8 cellular contexts compared by ENCODE assay signal in the genomic region with DNA sequence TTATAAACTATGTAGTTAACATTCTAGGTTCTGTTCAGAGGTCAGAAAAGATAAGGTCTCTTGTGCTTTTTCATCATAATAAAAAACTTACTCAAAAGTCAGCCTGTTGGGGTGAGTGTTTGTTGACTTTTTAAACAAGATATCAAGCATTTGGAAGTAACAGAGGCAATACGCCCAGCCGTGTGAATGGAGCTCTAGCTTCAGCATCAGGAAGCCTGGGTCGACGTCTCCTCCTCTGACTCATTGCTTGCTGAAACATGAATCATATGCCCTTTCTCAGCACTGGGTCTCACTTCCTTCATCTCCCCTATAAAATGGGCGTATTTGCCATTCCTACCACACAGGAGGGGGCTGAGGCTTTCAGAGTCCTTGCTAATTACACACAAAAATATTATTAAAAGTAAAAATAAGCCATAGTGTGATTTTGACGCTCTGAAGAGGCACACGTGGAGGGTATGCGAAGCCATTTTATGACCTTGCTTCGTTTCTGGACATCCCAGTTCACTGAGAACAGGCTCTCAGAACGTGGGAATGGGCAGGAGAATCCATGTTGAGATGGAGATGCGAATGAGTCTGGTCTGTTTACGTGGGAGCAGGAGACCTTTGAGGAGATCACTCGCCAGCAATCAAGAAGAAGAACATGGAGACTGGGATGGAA.
DNase-seq lines count a peak whose midpoint lies in the region; ATAC-seq and TF ChIP-seq lines count a peak whose summit lies in the region.

No MANE protein-coding gene starts in this region.

- no peaks in the 10 kb centered on the region for H3K27me3 ChIP-seq in sigmoid colon

- intact Hi-C loops in activated B cell treated with CpG ODN at 0.5 μM for 24 hours (cut with micrococcal nuclease), result loop anchor here (5.0 to 10.0 kb wide), 5 partner anchors 254 to 799 kb away; partner anchors contain the start of gene LPP
- intact Hi-C loops in sigmoid colon (cut with DNase I), result no loop called here

- ATAC-seq in activated B cell treated with CpG ODN at 0.5 μM for 24 hours (ENCODE audit: low read depth) (peak; percentile 56), GM21381 (IDR thresholded peaks at IDR 0.05; ENCODE audit: unreplicated experiment) (no peak), HG03460 (IDR thresholded peaks at IDR 0.05; ENCODE audit: unreplicated experiment) (no peak), GM18873 (IDR thresholded peaks at IDR 0.05; ENCODE audit: low FRiP score, unreplicated experiment) (no peak), GM18502 (IDR thresholded peaks at IDR 0.05; ENCODE audit: poor library complexity, unreplicated experiment) (no peak)

- TF ChIP-seq CTCF in activated B cell treated with CpG ODN at 0.5 μM for 24 hours (IDR thresholded peaks at IDR 0.05), result no peak
- TF ChIP-seq CTCF in fibroblast of mammary gland (conservative IDR thresholded peaks at IDR 0.05; ENCODE audit: control insufficient read depth, insufficient read depth, low read depth, low read length), result no peak
- TF ChIP-seq CTCF in sigmoid colon (IDR thresholded peaks at IDR 0.05), result no peak

- peak overlapping the region; percentile 92 to 97 (median 96) for H3K27ac ChIP-seq in sigmoid colon

- H3K36me3 ChIP-seq in sigmoid colon, result no peaks in the 10 kb centered on the region

- peak overlapping the region; percentile 77 for H3K27ac Mint-ChIP-seq in activated B cell treated with CpG ODN at 0.5 μM for 24 hours

- no peak for TF ChIP-seq POLR2A in sigmoid colon (IDR thresholded peaks at IDR 0.05)

- WGBS in sigmoid colon, 2 donors, result 46 to 61% methylated on average over 13 of the region's 13 CpGs

- H3K4me3 Mint-ChIP-seq in activated B cell treated with CpG ODN at 0.5 μM for 24 hours, result peak overlapping the region; percentile 11

- DNase-seq in HCEC 1CT, result peak; percentile 98
- DNase-seq in activated B cell treated with CpG ODN at 0.5 μM for 24 hours, result no peak
- peak; percentile 99 for DNase-seq in fibroblast of mammary gland (ENCODE audit: low read depth)
- DNase-seq in sigmoid colon, result peak; percentile 94

- H3K27me3 Mint-ChIP-seq in activated B cell treated with CpG ODN at 0.5 μM for 24 hours, result peaks cover 13% of the 10 kb centered on the region

- H3K9me3 Mint-ChIP-seq in activated B cell treated with CpG ODN at 0.5 μM for 24 hours, result no peaks in the 10 kb centered on the region

- POLR2A ChIA-PET in activated B cell treated with CpG ODN at 0.5 μM for 24 hours (lab: Charles Lee), result interaction anchor here (0.6 to 8.3 kb wide), 11 partner anchors 36 to 1212 kb away, joined by 3 to 137 read pairs (median 4); partner anchors contain the start of gene BCL6

- H3K9me3 ChIP-seq in sigmoid colon, result no peaks in the 10 kb centered on the region

- CTCF ChIA-PET in activated B cell treated with CpG ODN at 0.5 μM for 24 hours (lab: Charles Lee), result interaction anchor here (0.8 to 11.7 kb wide), 4 partner anchors 513 to 1213 kb away, joined by 3 to 545 read pairs (median 4); no protein-coding TSS in a partner anchor

- H3K4me1 ChIP-seq in sigmoid colon, result peaks cover 0 to 58% (median 54%) of the 10 kb centered on the region in 4 donors

- peak in 2 of 4 donors; percentile 9 to 60 for TF ChIP-seq EP300 in sigmoid colon (IDR thresholded peaks at IDR 0.05)

- H3K36me3 Mint-ChIP-seq in activated B cell treated with CpG ODN at 0.5 μM for 24 hours (ENCODE audit: low read depth), result no peaks in the 10 kb centered on the region

- H3K4me3 ChIP-seq in fibroblast of mammary gland (ENCODE audit: control insufficient read depth, low read depth, low read length) (no peak overlapping the region), sigmoid colon (no peak overlapping the region)

- H3K4me1 Mint-ChIP-seq in activated B cell treated with CpG ODN at 0.5 μM for 24 hours, result peaks cover 49% of the 10 kb centered on the region
